21 cellular contexts compared by ENCODE assay signal in the genomic region with DNA sequence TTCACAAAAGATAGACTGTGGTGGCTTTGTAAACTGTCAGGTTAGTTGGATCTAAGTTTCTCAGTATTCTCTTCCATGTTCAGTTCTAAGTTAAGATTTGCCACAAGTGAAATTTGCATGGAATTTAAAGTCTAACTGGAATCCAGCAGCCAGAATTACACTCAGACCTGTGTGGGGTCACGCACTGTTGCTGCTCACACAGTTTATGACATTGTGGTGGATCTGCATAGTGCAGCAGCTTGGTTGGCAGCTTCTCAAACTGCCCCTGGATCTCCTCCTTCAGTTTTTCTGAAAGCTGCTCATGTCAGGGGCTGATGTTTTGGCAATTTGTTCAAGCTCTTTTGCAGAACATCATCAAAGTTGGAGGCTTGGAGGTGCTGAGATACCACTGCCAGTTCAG.
"Had no signal": no experiment of that assay in that cellular context is flagged by ENCODE, and none has a peak within 500 bp of the region (broad histone marks: within the 10 kb centered on the region; RNA-seq: fewer than 3 reads in every experiment).

No MANE protein-coding gene starts in this region.

- H3K4me1 ChIP-seq: heart left ventricle, left ventricle myocardium inferior, lower lobe of right lung, psoas muscle, sigmoid colon, stomach, transverse colon had no signal

- H3K36me3 ChIP-seq: heart left ventricle, left ventricle myocardium inferior, lower lobe of right lung, neutrophil, sigmoid colon, stomach, thoracic aorta, transverse colon had no signal

- H3K4me1 Mint-ChIP-seq: endodermal cell, memory B cell, naive B cell had no signal

- H3K27ac Mint-ChIP-seq: endodermal cell, memory B cell, naive B cell had no signal

- H3K4me3 Mint-ChIP-seq: endodermal cell, memory B cell, naive B cell had no signal

- ATAC-seq: heart left ventricle, lower lobe of right lung, psoas muscle had no signal

- H3K27me3 Mint-ChIP-seq: memory B cell, naive B cell had no signal

- DNase-seq: effector CD4-positive, alpha-beta T cell; endodermal cell; foreskin melanocyte; heart left ventricle; hippocampal formation; left ventricle myocardium inferior; lower lobe of right lung; naive B cell; psoas muscle; sigmoid colon; small intestine; stimulated activated CD4-positive, alpha-beta T cell treated with anti-CD3 and anti-CD28 coated beads, Interleukin-12 subunit alpha, Interleukin-12 subunit beta, amount 100 ng/mL, for 4 hours; stimulated activated naive CD4-positive, alpha-beta T cell; stomach; substantia nigra; transverse colon had no signal

- H3K36me3 Mint-ChIP-seq: memory B cell, naive B cell had no signal

- H3K27ac ChIP-seq: coronary artery, heart left ventricle, left ventricle myocardium inferior, lower lobe of right lung, neutrophil, psoas muscle, sigmoid colon, stomach, thoracic aorta, transverse colon had no signal

- FAIRE-seq: endothelial cell of umbilical vein, small intestine had no signal

- H3K27me3 ChIP-seq: heart left ventricle, neutrophil, sigmoid colon, stomach, transverse colon had no signal

- H3K4me3 ChIP-seq: coronary artery, heart left ventricle, left ventricle myocardium inferior, lower lobe of right lung, psoas muscle, sigmoid colon, stomach, thoracic aorta, transverse colon had no signal

- H3K9me3 ChIP-seq: heart left ventricle, left ventricle myocardium inferior, lower lobe of right lung, neutrophil, psoas muscle, sigmoid colon, stomach, thoracic aorta, transverse colon had no signal
